Comparison of ENCODE assay signal across 1 cellular context in the genomic region with DNA sequence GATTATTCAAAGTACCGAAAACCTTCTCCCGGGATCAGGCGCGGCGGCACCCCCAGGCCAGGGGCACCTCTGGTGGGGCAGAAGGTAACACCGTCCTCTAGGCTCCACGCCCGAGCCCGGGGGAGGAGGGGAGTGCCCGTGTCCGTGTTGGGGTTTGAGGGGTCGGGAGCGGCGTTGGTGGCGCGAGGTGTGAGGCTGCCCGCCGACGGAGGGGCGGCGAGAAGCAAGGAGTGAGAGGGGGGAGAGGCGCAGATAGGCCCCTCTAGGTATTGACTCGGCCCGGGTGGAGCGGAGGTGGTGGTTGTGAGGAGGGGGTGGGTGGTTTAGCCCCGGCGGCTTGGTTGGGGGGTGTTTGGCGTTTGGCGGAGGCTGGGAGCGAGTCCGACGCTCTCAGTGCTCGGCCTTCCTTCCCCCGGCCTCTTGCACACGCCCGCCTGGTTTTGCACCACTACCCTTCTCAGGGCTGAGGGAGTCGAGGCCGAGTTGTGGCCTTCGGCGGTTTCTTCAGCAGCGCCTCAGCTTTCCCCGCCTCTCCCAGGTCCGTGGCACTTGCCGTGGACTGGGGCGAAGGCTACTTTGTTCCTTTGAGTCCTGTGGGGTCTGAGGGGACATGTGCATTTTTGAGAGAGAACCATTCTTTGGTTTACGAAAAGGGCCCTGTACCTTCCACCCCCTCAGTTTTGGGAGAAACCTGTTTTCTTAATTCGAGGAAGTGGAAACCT.
TF ChIP-seq lines count a peak whose summit lies in the region.

No MANE protein-coding gene starts in this region.

TF ChIP-seq in A549, 52 proteins besides CTCF, POLR2A, EP300 and RAD21 (continued from another document):
- TF ChIP-seq, protein P1, sequence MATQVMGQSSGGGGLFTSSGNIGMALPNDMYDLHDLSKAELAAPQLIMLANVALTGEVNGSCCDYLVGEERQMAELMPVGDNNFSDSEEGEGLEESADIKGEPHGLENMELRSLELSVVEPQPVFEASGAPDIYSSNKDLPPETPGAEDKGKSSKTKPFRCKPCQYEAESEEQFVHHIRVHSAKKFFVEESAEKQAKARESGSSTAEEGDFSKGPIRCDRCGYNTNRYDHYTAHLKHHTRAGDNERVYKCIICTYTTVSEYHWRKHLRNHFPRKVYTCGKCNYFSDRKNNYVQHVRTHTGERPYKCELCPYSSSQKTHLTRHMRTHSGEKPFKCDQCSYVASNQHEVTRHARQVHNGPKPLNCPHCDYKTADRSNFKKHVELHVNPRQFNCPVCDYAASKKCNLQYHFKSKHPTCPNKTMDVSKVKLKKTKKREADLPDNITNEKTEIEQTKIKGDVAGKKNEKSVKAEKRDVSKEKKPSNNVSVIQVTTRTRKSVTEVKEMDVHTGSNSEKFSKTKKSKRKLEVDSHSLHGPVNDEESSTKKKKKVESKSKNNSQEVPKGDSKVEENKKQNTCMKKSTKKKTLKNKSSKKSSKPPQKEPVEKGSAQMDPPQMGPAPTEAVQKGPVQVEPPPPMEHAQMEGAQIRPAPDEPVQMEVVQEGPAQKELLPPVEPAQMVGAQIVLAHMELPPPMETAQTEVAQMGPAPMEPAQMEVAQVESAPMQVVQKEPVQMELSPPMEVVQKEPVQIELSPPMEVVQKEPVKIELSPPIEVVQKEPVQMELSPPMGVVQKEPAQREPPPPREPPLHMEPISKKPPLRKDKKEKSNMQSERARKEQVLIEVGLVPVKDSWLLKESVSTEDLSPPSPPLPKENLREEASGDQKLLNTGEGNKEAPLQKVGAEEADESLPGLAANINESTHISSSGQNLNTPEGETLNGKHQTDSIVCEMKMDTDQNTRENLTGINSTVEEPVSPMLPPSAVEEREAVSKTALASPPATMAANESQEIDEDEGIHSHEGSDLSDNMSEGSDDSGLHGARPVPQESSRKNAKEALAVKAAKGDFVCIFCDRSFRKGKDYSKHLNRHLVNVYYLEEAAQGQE (IDR thresholded peaks at IDR 0.05), result peak; percentile 23; the same call in 1 of the 2 replicates
- TF ChIP-seq MAFK (IDR thresholded peaks at IDR 0.05; ENCODE audit: partially characterized antibody), result no peak
